Comparison of ENCODE assay signal across 25 cellular contexts in the genomic region with DNA sequence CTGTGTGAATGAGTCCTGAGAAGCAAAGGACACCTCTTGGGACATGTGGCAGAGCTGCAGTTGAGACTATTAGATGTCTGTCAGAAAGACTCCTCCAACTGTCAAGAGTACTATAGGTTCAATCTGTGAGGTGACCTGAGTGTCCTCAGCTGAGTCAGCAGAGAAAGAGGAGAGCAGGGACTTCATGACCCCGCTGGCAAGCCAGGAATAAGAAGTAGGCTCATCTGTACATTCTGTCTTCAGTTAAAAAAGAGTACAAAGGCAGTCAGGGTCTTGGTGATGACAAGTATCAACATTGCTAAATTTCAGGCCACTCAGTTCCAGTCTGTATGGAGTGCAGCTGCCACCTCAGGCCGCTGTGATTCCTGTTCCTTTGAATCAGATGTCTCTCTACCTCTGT. TPM values are rescaled to one million over a fixed set of nuclear protein-coding genes. Genes with fewer than 3 reads are reported as not detected.
DNase-seq lines count a peak whose midpoint lies in the region; ATAC-seq, FAIRE-seq and TF ChIP-seq lines count a peak whose summit lies in the region.
"Had no signal": no experiment of that assay in that cellular context is flagged by ENCODE, and none has a peak within 500 bp of the region (broad histone marks: within the 10 kb centered on the region; RNA-seq: fewer than 3 reads in every experiment).

No MANE protein-coding gene starts in this region.

- no peak overlapping the region for H3K27ac ChIP-seq in K562 (ENCODE audit: extremely low read depth, low read depth, low read length)
- peak overlapping the region in 2 of 4 donors; percentile 1 to 8 for H3K27ac ChIP-seq in gastrocnemius medialis
- H3K27ac ChIP-seq: A549; BLaER1 treated with 17β-estradiol and CSF1 and Interleukin-3, amounts not matched to agents 10 nM and 100 nM had no signal

- no peak overlapping the region for H3K27ac Mint-ChIP-seq in type B pancreatic cell
- H3K27ac Mint-ChIP-seq: CD14-positive monocyte; CD4-positive, alpha-beta T cell; CD8-positive, alpha-beta memory T cell; GM23338; HFFc6 had no signal

- intact Hi-C loops in K562 (cut with micrococcal nuclease): no loop called here
- intact Hi-C loops in left colon (cut with DNase I, micrococcal nuclease): no loop called here
- intact Hi-C loops in gastrocnemius medialis (cut with DNase I; ENCODE audit: low total_unique reads): no loop called here

- POLR2A ChIA-PET in K562 (lab: Yijun Ruan, JAX): interaction anchor here (0.7 kb wide), 1 partner anchor 1250 kb away, joined by 3 read pairs; no protein-coding TSS in a partner anchor

- H4K20me1 ChIP-seq in K562 (replicated peaks; ENCODE audit: control insufficient read depth, insufficient read depth, low read length): no peaks in the 10 kb centered on the region

- BruUV-seq in K562 (replicated peaks; lab: Mats Ljungman, UMichigan): no TSS peak

- no peaks in the 10 kb centered on the region for H3K9me1 ChIP-seq in K562 (ENCODE audit: control insufficient read depth, insufficient read depth, low read length)

- H3K36me3 Mint-ChIP-seq in type B pancreatic cell: peaks cover 33% of the 10 kb centered on the region
- H3K36me3 Mint-ChIP-seq: CD14-positive monocyte had no signal

- peaks cover 6% of the 10 kb centered on the region for H3K9me3 Mint-ChIP-seq in type B pancreatic cell

- TF ChIP-seq RAD21 in K562 (CRISPR knock-in tag; conservative IDR thresholded peaks at IDR 0.05 in 1 of 2, IDR thresholded peaks at IDR 0.05 in 1 of 2): no peak

- CTCF ChIA-PET in K562 (lab: Yijun Ruan, JAX; ENCODE audit: low intra/inter-chr PET ratio): no interaction called here

- no peaks in the 10 kb centered on the region for H3K9me3 ChIP-seq in K562 (replicated peaks; ENCODE audit: control insufficient read depth, insufficient read depth, low read depth, low read length)
- no peaks in the 10 kb centered on the region for H3K9me3 ChIP-seq in gastrocnemius medialis
- H3K9me3 ChIP-seq: A549, BE2C, HAP-1 had no signal

- no peaks in the 10 kb centered on the region for H3K79me2 ChIP-seq in K562 (ENCODE audit: control insufficient read depth, insufficient read depth, low read length)

- ATAC-seq in K562 (no peak), left colon (peak; percentile 61), gastrocnemius medialis (peak; percentile 77 to 93), omental fat pad (ENCODE audit: low FRiP score) (no peak)
- ATAC-seq: A549, GM12878, GM23338 had no signal

- H3K4me3 ChIP-seq in NB4 (ENCODE audit: low read depth, low read length) (no peak overlapping the region), K562 (no peak overlapping the region), gastrocnemius medialis (no peak overlapping the region)
- H3K4me3 ChIP-seq: A549; BLaER1 treated with 17β-estradiol and CSF1 and Interleukin-3, amounts not matched to agents 10 nM and 100 nM; GM12878; GM23338; HAP-1 had no signal

- DNase-seq in NB4 (ENCODE audit: low read depth): peak; percentile 17
- DNase-seq in K562 (ENCODE audit: extremely low read depth in 1 of 4, low spot score in 3 of 4): no peak
- no peak for DNase-seq in left colon
- peak in 1 of 2 donors; percentile 31 for DNase-seq in gastrocnemius medialis
- DNase-seq in omental fat pad (ENCODE audit: low spot score): no peak
- DNase-seq in type B pancreatic cell (ENCODE audit: extremely low spot score, unreplicated experiment): no peak
- no peak for DNase-seq in NOMO-1 (lab: John Stamatoyannopoulos, UW; ENCODE audit: unreplicated experiment in 2 of 2)
- DNase-seq: 8988T; ACHN; AML-193; BE2C; CD4-positive, alpha-beta T cell; CD8-positive, alpha-beta memory T cell; DMS 273 treated with DMSO at 0.1 percent for 48 hours; DMS79; EL; GDM1; HFFc6 had no signal

- H2AFZ ChIP-seq in K562 (ENCODE audit: low read depth, low read length): no peak overlapping the region
- H2AFZ ChIP-seq: GM23338 had no signal

- H3K36me3 ChIP-seq in K562 (ENCODE audit: control insufficient read depth, insufficient read depth, low read length) (no peaks in the 10 kb centered on the region), gastrocnemius medialis (no peaks in the 10 kb centered on the region)
- H3K36me3 ChIP-seq: BE2C, HAP-1 had no signal

- in situ Hi-C loops in K562 (cut with MboI) (no loop called here), gastrocnemius medialis (cut with MboI; ENCODE audit: low sequenced_read_pairs in 4 of 4) (no loop called here)

- H3K27me3 Mint-ChIP-seq in type B pancreatic cell: no peaks in the 10 kb centered on the region
- H3K27me3 Mint-ChIP-seq: CD4-positive, alpha-beta T cell; CD8-positive, alpha-beta memory T cell had no signal

- no peak overlapping the region for H3K4me3 Mint-ChIP-seq in type B pancreatic cell
- H3K4me3 Mint-ChIP-seq: CD14-positive monocyte; CD4-positive, alpha-beta T cell; CD8-positive, alpha-beta memory T cell; GM23338; HFFc6 had no signal

- no peaks in the 10 kb centered on the region; a peak in 1 of 5 replicates for H3K4me1 ChIP-seq in K562 (replicated peaks in 1 of 2; ENCODE audit: control insufficient read depth in 2 of 2, insufficient read depth in 2 of 2, low read length in 2 of 2)
- peaks cover 0 to 12% of the 10 kb centered on the region in 2 donors for H3K4me1 ChIP-seq in gastrocnemius medialis
- H3K4me1 ChIP-seq: BE2C, HAP-1 had no signal

- 50% methylated on average over 1 of the region's 2 CpGs for WGBS in K562 (ENCODE audit: insufficient coverage, low coverage, missing lambda C conversion rate)

- TF ChIP-seq POLR2A in NB4 (IDR thresholded peaks at IDR 0.05; ENCODE audit: extremely low read depth, insufficient read length) (no peak), K562 (conservative IDR thresholded peaks at IDR 0.05) (no peak), gastrocnemius medialis (IDR thresholded peaks at IDR 0.05) (no peak)

- FAIRE-seq in K562 (lab: Jason Lieb, UNC): peak; percentile 15
- FAIRE-seq: A549, D721Med, GM12878 had no signal

- no peak for TF ChIP-seq EP300 in K562 (IDR thresholded peaks at IDR 0.05; ENCODE audit: low read length)

- H3K4me1 Mint-ChIP-seq in type B pancreatic cell (ENCODE audit: unreplicated experiment): no peaks in the 10 kb centered on the region
- H3K4me1 Mint-ChIP-seq: CD14-positive monocyte; CD8-positive, alpha-beta memory T cell; GM23338 had no signal

- no peaks in the 10 kb centered on the region for H3K27me3 ChIP-seq in K562 (ENCODE audit: control insufficient read depth in 2 of 2, insufficient read depth in 2 of 2, low read length in 2 of 2)
- no peaks in the 10 kb centered on the region for H3K27me3 ChIP-seq in gastrocnemius medialis
- H3K27me3 ChIP-seq: BE2C; BLaER1 treated with 17β-estradiol and CSF1 and Interleukin-3, amounts not matched to agents 10 nM and 100 nM had no signal

- TF ChIP-seq CTCF in NB4 (IDR thresholded peaks at IDR 0.05; ENCODE audit: low read depth, low read length): no peak
- TF ChIP-seq CTCF in K562 (IDR thresholded peaks at IDR 0.05 in 2 of 3, conservative IDR thresholded peaks at IDR 0.05 in 1 of 3; ENCODE audit: insufficient read depth in 2 of 3, low read depth in 1 of 3, low read length in 3 of 3): no peak
- no peak for TF ChIP-seq CTCF in gastrocnemius medialis (IDR thresholded peaks at IDR 0.05 in 4 of 5, conservative IDR thresholded peaks at IDR 0.05 in 1 of 5)
- TF ChIP-seq CTCF in omental fat pad (IDR thresholded peaks at IDR 0.05): no peak
- TF ChIP-seq CTCF in type B pancreatic cell (conservative IDR thresholded peaks at IDR 0.05): no peak

- H3K4me2 ChIP-seq in K562 (ENCODE audit: insufficient read depth, low read length): no peak overlapping the region
- H3K4me2 ChIP-seq: A549; BLaER1 treated with 17β-estradiol and CSF1 and Interleukin-3, amounts not matched to agents 10 nM and 100 nM; GM23338 had no signal

- H3K9ac ChIP-seq in K562 (ENCODE audit: insufficient read depth in 1 of 2, low read depth in 2 of 2, low read length in 2 of 2): no peak overlapping the region
- H3K9ac ChIP-seq: BLaER1 treated with 17β-estradiol and CSF1 and Interleukin-3, amounts not matched to agents 10 nM and 100 nM had no signal

TF ChIP-seq in K562, 482 proteins besides CTCF, POLR2A, EP300 and RAD21:
- 0 out of 2 replicates have a peak, but pooled peaks have one; percentile 11 for TF ChIP-seq C11orf30 (IDR thresholded peaks at IDR 0.05; ENCODE audit: low read depth)
- TF ChIP-seq, protein P1, sequence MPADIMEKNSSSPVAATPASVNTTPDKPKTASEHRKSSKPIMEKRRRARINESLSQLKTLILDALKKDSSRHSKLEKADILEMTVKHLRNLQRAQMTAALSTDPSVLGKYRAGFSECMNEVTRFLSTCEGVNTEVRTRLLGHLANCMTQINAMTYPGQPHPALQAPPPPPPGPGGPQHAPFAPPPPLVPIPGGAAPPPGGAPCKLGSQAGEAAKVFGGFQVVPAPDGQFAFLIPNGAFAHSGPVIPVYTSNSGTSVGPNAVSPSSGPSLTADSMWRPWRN (IDR thresholded peaks at IDR 0.05; ENCODE audit: low read depth): no peak
- TF ChIP-seq YY1 (IDR thresholded peaks at IDR 0.05; ENCODE audit: borderline replicate concordance in 1 of 3, control insufficient read depth in 1 of 3, extremely low read depth in 1 of 3, insufficient read depth in 3 of 3, insufficient read length in 1 of 3, insufficient replicate concordance in 2 of 3, low read depth in 1 of 3, low read length in 2 of 3): no peak
- TF ChIP-seq ZBTB7A (IDR thresholded peaks at IDR 0.05; ENCODE audit: borderline replicate concordance, control insufficient read depth, low read depth, low read length): no peak
- TF ChIP-seq BACH1 (tag; IDR thresholded peaks at IDR 0.05): no peak
- no peak for TF ChIP-seq IRF2 (CRISPR knock-in tag; IDR thresholded peaks at IDR 0.05)

RNA-seq across cellular contexts. Expression of a gene that starts 25.1 kb away (rescaled TPM):
- 5.6 and 8.3 TPM in 2 replicates for total RNA-seq in K562 (2011; cell fraction: chromatin; rRNA removed; ENCODE audit: low replicate concordance)
- total RNA-seq in K562 (2011; cell fraction: nucleolus; rRNA removed): 1.6 and 2.3 TPM in 2 replicates
- total RNA-seq in K562 (2011; cell fraction: nucleoplasm; rRNA removed): 2.6 and 8.1 TPM in 2 replicates
- total RNA-seq in K562 (2014; rRNA removed): 2.3 and 2.4 TPM in 2 replicates
- 4.7 and 6.2 TPM in 2 replicates for total RNA-seq in K562 (2014; rRNA removed; fragmentation: Illumina TruSeq; extraction: Trizol)
- total RNA-seq in K562 (2015; rRNA removed; fragmentation: Illumina TruSeq; extraction: Trizol): 4.0 and 4.5 TPM in 2 replicates
- total RNA-seq in K562 (2021): 3.6 and 5.8 TPM in 2 replicates
- 2.3 and 5.9 TPM in 2 replicates for polyA plus RNA-seq in K562 (2011; rRNA removed)
- polyA plus RNA-seq in K562 (2011; cell fraction: cytosol; rRNA removed): 0.93 and 0.97 TPM in 2 replicates
- polyA plus RNA-seq in K562 (2011; cell fraction: nucleus; rRNA removed): 5.2 and 8.2 TPM in 2 replicates
- polyA plus RNA-seq in K562 (2012): 3.0 and 4.3 TPM in 2 replicates
- 3.2 and 3.9 TPM in 2 replicates for polyA plus RNA-seq in K562 (2014; fragmentation: Illumina TruSeq; extraction: Trizol)
- polyA plus RNA-seq in K562 (2014; fragmentation: Nextera tagmentation; extraction: Ambion mirVana): 1 to 10 TPM; 1.3 to 2.1 TPM
- 3.3 and 3.5 TPM in 2 replicates for polyA plus RNA-seq in K562 (2014; rRNA removed)
- 3.0 and 4.2 TPM in 2 replicates for polyA minus RNA-seq in K562 (2011; rRNA and poly(A)+ RNA removed)
- polyA minus RNA-seq in K562 (2011; cell fraction: cytosol; rRNA and poly(A)+ RNA removed): 1.4 and 5.5 TPM in 2 replicates
- polyA minus RNA-seq in K562 (2011; cell fraction: nucleus; rRNA and poly(A)+ RNA removed): 5.0 and 5.3 TPM in 2 replicates
- total RNA-seq in left colon: 1 to 10 TPM; 3.8 to 5.9 TPM
- total RNA-seq in gastrocnemius medialis: 1 to 10 TPM; 1.9 to 7.9 (median 3.9) TPM
- total RNA-seq in omental fat pad: 10 to 100 TPM; 10.5 to 18.0 (median 16.8) TPM
- total RNA-seq in type B pancreatic cell (ENCODE audit: low replicate concordance): 6.3 and 18.2 TPM in 2 replicates
- polyA plus RNA-seq: CD14-positive monocyte had no signal

Comparison
In these comparisons a context has a peak if more than half of its experiments do, and no peak if none do; other contexts are left out.
1. ATAC-seq: peak in left colon (single experiment) and gastrocnemius medialis (2 of 2); none in K562 (single experiment) and omental fat pad (single experiment).